Comparison of ENCODE assay signal across 13 cellular contexts in the genomic region with DNA sequence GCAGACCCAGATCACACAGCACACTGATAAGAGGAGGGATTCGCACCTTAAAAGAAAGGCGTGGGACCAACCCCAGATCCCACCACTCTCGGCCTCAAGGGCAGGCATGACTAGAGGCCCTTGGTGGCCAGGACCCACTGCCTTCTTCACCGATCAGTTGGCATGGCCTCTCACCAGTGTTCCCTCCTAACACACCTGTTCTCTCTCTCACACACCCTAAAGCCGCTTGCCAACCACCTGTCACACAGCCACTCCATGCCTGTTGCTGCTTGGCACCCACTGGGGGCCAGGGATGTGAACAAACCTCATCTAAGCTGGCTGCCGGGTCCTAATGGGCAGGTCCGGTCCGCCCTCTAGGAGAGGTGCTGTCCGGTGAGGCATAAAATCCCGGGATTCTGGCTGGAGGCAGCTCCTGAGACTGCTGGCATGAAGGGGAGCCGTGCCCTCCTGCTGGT. TPM values are rescaled to one million over a fixed set of nuclear protein-coding genes. Genes with fewer than 3 reads are reported as not detected.
DNase-seq lines count a peak whose midpoint lies in the region; ATAC-seq, FAIRE-seq and TF ChIP-seq lines count a peak whose summit lies in the region.
"Not testable (repeated sequence)": the region's sequence is repeated elsewhere in the genome, so short reads cannot be mapped to it uniquely, and the experiment has no call there.
"Had no signal": no experiment of that assay in that cellular context is flagged by ENCODE, and none has a peak within 500 bp of the region (broad histone marks: within the 10 kb centered on the region; RNA-seq: fewer than 3 reads in every experiment).

SCGB1C1 (plus strand) TSS at position 405 of the 455 bp plus-strand sequence; CDS start at position 427, 22 bp downstream.

- not testable (repeated sequence) for H3K27me3 ChIP-seq in BLaER1 treated with 17β-estradiol and CSF1 and Interleukin-3, amounts not matched to agents 10 nM and 100 nM; body of pancreas; naive thymus-derived CD4-positive, alpha-beta T cell (ENCODE audit: control insufficient read depth in 2 of 2, insufficient read depth in 2 of 2, low read length in 2 of 2)

- peak within 1 kb of the TSS; percentile 18 to 65 (median 60); a peak in 14 of 22 replicates for H3K4me2 ChIP-seq in BLaER1 treated with 17β-estradiol and CSF1 and Interleukin-3, amounts not matched to agents 10 nM and 100 nM

- DNase-seq in HTR-8/SVneo (ENCODE audit: insufficient read length, low spot score); activated CD4-positive, alpha-beta memory T cell treated with anti-CD3 and anti-CD28 coated beads for 36 hours; body of pancreas; naive thymus-derived CD4-positive, alpha-beta T cell: not testable (repeated sequence)
- DNase-seq in ureter (ENCODE audit: low spot score), result peak; percentile 27

- not testable (repeated sequence) for TF ChIP-seq CTCF in body of pancreas (IDR thresholded peaks at IDR 0.05)

- H3K9ac ChIP-seq in BLaER1 treated with 17β-estradiol and CSF1 and Interleukin-3, amounts not matched to agents 10 nM and 100 nM, result peak within 1 kb of the TSS in 5 of 11 experiments; percentile 46 to 64 (median 52); a peak in 6 of 22 replicates

- H3K4me1 ChIP-seq in BLaER1 treated with 17β-estradiol and CSF1 and Interleukin-3, amounts not matched to agents 10 nM and 100 nM, result peaks cover 3 to 13% (median 7%) of the 10 kb centered on the region in 10 experiments; a peak in 13 of 20 replicates
- H3K4me1 ChIP-seq in body of pancreas; naive thymus-derived CD4-positive, alpha-beta T cell (ENCODE audit: control insufficient read depth in 2 of 2, insufficient read depth in 2 of 2, low read length in 2 of 2): not testable (repeated sequence)

- intact Hi-C loops in activated CD4-positive, alpha-beta memory T cell treated with anti-CD3 and anti-CD28 coated beads for 36 hours (cut with micrococcal nuclease); body of pancreas (cut with DNase I): not testable (repeated sequence)
- intact Hi-C loops in naive thymus-derived CD4-positive, alpha-beta T cell (cut with micrococcal nuclease), result loop anchor here in 1 of 2 donors (5.0 kb wide), 1 partner anchor 260 kb away; the partner anchor contains the start of gene PTDSS2

- H3K9me3 Mint-ChIP-seq in T-helper 1 cell treated with Interleukin-12 subunit alpha and Interleukin-12 subunit beta and Interleukin-4 antibody, amounts not matched to agents 30 μg/mL and 1 μg/mL, for 36 hours; activated CD4-positive, alpha-beta memory T cell treated with anti-CD3 and anti-CD28 coated beads for 36 hours; naive thymus-derived CD4-positive, alpha-beta T cell: not testable (repeated sequence)

- H3K36me3 ChIP-seq in BLaER1 treated with 17β-estradiol and CSF1 and Interleukin-3, amounts not matched to agents 10 nM and 100 nM; body of pancreas (replicated peaks in 1 of 2; ENCODE audit: insufficient read depth in 1 of 2, low read depth in 2 of 2); naive thymus-derived CD4-positive, alpha-beta T cell (ENCODE audit: control insufficient read depth in 2 of 3, insufficient read depth in 3 of 3, low read length in 3 of 3): not testable (repeated sequence)

- H3K9me3 ChIP-seq in BLaER1 treated with 17β-estradiol and CSF1 and Interleukin-3, amounts not matched to agents 10 nM and 100 nM (replicated peaks in 1 of 11); body of pancreas; naive thymus-derived CD4-positive, alpha-beta T cell (ENCODE audit: control insufficient read depth in 2 of 3, low read length in 3 of 3): not testable (repeated sequence)

- POLR2A ChIA-PET in activated CD4-positive, alpha-beta memory T cell treated with anti-CD3 and anti-CD28 coated beads for 36 hours (lab: Charles Lee); naive thymus-derived CD4-positive, alpha-beta T cell (lab: Charles Lee): not testable (repeated sequence)

- H3K27ac Mint-ChIP-seq in T-helper 1 cell treated with Interleukin-12 subunit alpha and Interleukin-12 subunit beta and Interleukin-4 antibody, amounts not matched to agents 30 μg/mL and 1 μg/mL, for 36 hours, result peak within 1 kb of the TSS; percentile 55
- peak within 1 kb of the TSS; percentile 9 for H3K27ac Mint-ChIP-seq in activated CD4-positive, alpha-beta memory T cell treated with anti-CD3 and anti-CD28 coated beads for 36 hours
- H3K27ac Mint-ChIP-seq in naive thymus-derived CD4-positive, alpha-beta T cell, result peak within 1 kb of the TSS in 5 of 9 donors; percentile 39 to 77 (median 58)

- TF ChIP-seq POLR2A in body of pancreas (IDR thresholded peaks at IDR 0.05), result not testable (repeated sequence)

- CTCF ChIA-PET in activated CD4-positive, alpha-beta memory T cell treated with anti-CD3 and anti-CD28 coated beads for 36 hours (lab: Charles Lee); naive thymus-derived CD4-positive, alpha-beta T cell (lab: Charles Lee): not testable (repeated sequence)

- not testable (repeated sequence) for H3K4me1 Mint-ChIP-seq in T-helper 1 cell treated with Interleukin-12 subunit alpha and Interleukin-12 subunit beta and Interleukin-4 antibody, amounts not matched to agents 30 μg/mL and 1 μg/mL, for 36 hours (ENCODE audit: low read depth)
- H3K4me1 Mint-ChIP-seq in activated CD4-positive, alpha-beta memory T cell treated with anti-CD3 and anti-CD28 coated beads for 36 hours (ENCODE audit: low read depth), result peaks cover 11% of the 10 kb centered on the region
- H3K4me1 Mint-ChIP-seq in naive thymus-derived CD4-positive, alpha-beta T cell, result peaks cover 0 to 15% (median 12%) of the 10 kb centered on the region in 7 donors

- H3K4me3 ChIP-seq in BLaER1 treated with 17β-estradiol and CSF1 and Interleukin-3, amounts not matched to agents 10 nM and 100 nM; body of pancreas; naive thymus-derived CD4-positive, alpha-beta T cell (ENCODE audit: low read length): not testable (repeated sequence)

- H3K27ac ChIP-seq in BLaER1 treated with 17β-estradiol and CSF1 and Interleukin-3, amounts not matched to agents 10 nM and 100 nM, result peak within 1 kb of the TSS in 9 of 11 experiments; percentile 56 to 80 (median 73); a peak in 17 of 22 replicates
- H3K27ac ChIP-seq in body of pancreas; naive thymus-derived CD4-positive, alpha-beta T cell (ENCODE audit: low read depth, low read length): not testable (repeated sequence)

- peak; percentile 79 for ATAC-seq in body of pancreas
- ATAC-seq in naive thymus-derived CD4-positive, alpha-beta T cell, result not testable (repeated sequence)

- H3K4me3 Mint-ChIP-seq in T-helper 1 cell treated with Interleukin-12 subunit alpha and Interleukin-12 subunit beta and Interleukin-4 antibody, amounts not matched to agents 30 μg/mL and 1 μg/mL, for 36 hours; activated CD4-positive, alpha-beta memory T cell treated with anti-CD3 and anti-CD28 coated beads for 36 hours: not testable (repeated sequence)
- peak within 1 kb of the TSS in 5 of 10 donors; percentile 38 to 67 (median 48) for H3K4me3 Mint-ChIP-seq in naive thymus-derived CD4-positive, alpha-beta T cell

- not testable (repeated sequence) for H3K36me3 Mint-ChIP-seq in T-helper 1 cell treated with Interleukin-12 subunit alpha and Interleukin-12 subunit beta and Interleukin-4 antibody, amounts not matched to agents 30 μg/mL and 1 μg/mL, for 36 hours (ENCODE audit: low read depth); activated CD4-positive, alpha-beta memory T cell treated with anti-CD3 and anti-CD28 coated beads for 36 hours; naive thymus-derived CD4-positive, alpha-beta T cell

- H3K27me3 Mint-ChIP-seq in T-helper 1 cell treated with Interleukin-12 subunit alpha and Interleukin-12 subunit beta and Interleukin-4 antibody, amounts not matched to agents 30 μg/mL and 1 μg/mL, for 36 hours (ENCODE audit: low read depth); activated CD4-positive, alpha-beta memory T cell treated with anti-CD3 and anti-CD28 coated beads for 36 hours; naive thymus-derived CD4-positive, alpha-beta T cell: not testable (repeated sequence)

- peaks cover 0 to 11% (median 0%) of the 10 kb centered on the region in 11 experiments; a peak in 2 of 22 replicates for H4K20me1 ChIP-seq in BLaER1 treated with 17β-estradiol and CSF1 and Interleukin-3, amounts not matched to agents 10 nM and 100 nM

- peak; percentile 78 for FAIRE-seq in HTR-8/SVneo (lab: Jason Lieb, UNC)

- WGBS in body of pancreas, 2 donors, result no CpG with 5 or more reads among the region's 11 CpGs

RNA-seq across cellular contexts. Expression of gene SCGB1C1, which starts in this region (rescaled TPM):
- total RNA-seq in activated CD4-positive, alpha-beta memory T cell treated with anti-CD3 and anti-CD28 coated beads for 36 hours, result not detected
- total RNA-seq in body of pancreas (not detected), ureter (not detected)
- not detected for total RNA-seq in naive thymus-derived CD4-positive, alpha-beta T cell
- not detected for polyA plus RNA-seq in naive thymus-derived CD4-positive, alpha-beta T cell
- total RNA-seq: A673; Calu3; CD4-positive, CD25-positive, alpha-beta regulatory T cell; GM23338; HT-29 had no signal
- polyA plus RNA-seq: AG04450; CD4-positive, CD25-positive, alpha-beta regulatory T cell; GM23338 had no signal

Comparison
In these comparisons a context has a peak if more than half of its experiments do, and no peak if none do; other contexts are left out.
1. Peak in ATAC-seq in body of pancreas; RNA of the gene not detected or under 1 TPM.
2. Peak in DNase-seq in ureter; RNA of the gene not detected or under 1 TPM.